16 cellular contexts compared by ENCODE assay signal in genomic region chr1:110237406-110238152, GRCh38. TPM values are rescaled to one million over a fixed set of nuclear protein-coding genes. Genes with fewer than 3 reads are reported as not detected.
A peak's percentile ranks its signal among the peaks of the same experiment; 100 is the strongest.
DNase-seq lines count a peak whose midpoint lies in the region; ATAC-seq and TF ChIP-seq lines count a peak whose summit lies in the region.
"Had no signal": no experiment of that assay in that cellular context is flagged by ENCODE, and none has a peak within 500 bp of the region (broad histone marks: within the 10 kb centered on the region; RNA-seq: fewer than 3 reads in every experiment).

No MANE protein-coding gene starts in this region.

- H3K27me3 ChIP-seq in PC-3 (ENCODE audit: low read length) (no peaks in the 10 kb centered on the region), neuronal stem cell (ENCODE audit: control insufficient read depth in 3 of 3, insufficient read depth in 3 of 3, low read depth in 1 of 3, low read length in 3 of 3) (peaks cover 0 to 7% (median 0%) of the 10 kb centered on the region in 3 experiments), hepatocyte (no peaks in the 10 kb centered on the region)
- H3K27me3 ChIP-seq: heart left ventricle, Peyer's patch, testis had no signal

- H3K9me3 Mint-ChIP-seq in chondrocyte (ENCODE audit: low read depth), result no peaks in the 10 kb centered on the region
- H3K9me3 Mint-ChIP-seq: GM23338, IgD-negative memory B cell had no signal

- H3K4me3 ChIP-seq in PC-3 (ENCODE audit: low read length) (no peak overlapping the region), neuronal stem cell (ENCODE audit: low read length in 2 of 2) (no peak overlapping the region), hepatocyte (no peak overlapping the region)
- H3K4me3 ChIP-seq: GM23338, heart left ventricle, Peyer's patch, testis had no signal

- H3K14ac ChIP-seq in neuronal stem cell (ENCODE audit: low read length), result peak overlapping the region; percentile 51

- H3F3A ChIP-seq in PC-3 (ENCODE audit: low read length, unreplicated experiment), result peaks cover 4% of the 10 kb centered on the region

- H2BK120ac ChIP-seq in neuronal stem cell (ENCODE audit: low read depth, low read length), result no peak overlapping the region

- H3K36me3 Mint-ChIP-seq in chondrocyte (ENCODE audit: low read depth), result peaks cover 3% of the 10 kb centered on the region

- TF ChIP-seq CTCF in PC-3 (conservative IDR thresholded peaks at IDR 0.05; ENCODE audit: low read depth, low read length) (no peak), chondrocyte (IDR thresholded peaks at IDR 0.05) (no peak), hepatocyte (IDR thresholded peaks at IDR 0.05; ENCODE audit: poor library complexity) (no peak)

- DNase-seq in GDM1 (lab: John Stamatoyannopoulos, UW) (peak; percentile 55), PC-3 (no peak), neuronal stem cell (ENCODE audit: low spot score) (no peak), chondrocyte (ENCODE audit: low spot score) (no peak), NCI-H446 (lab: John Stamatoyannopoulos, UW) (no peak), hepatocyte (ENCODE audit: low spot score) (no peak)
- DNase-seq: NCI-H146, NCI-H524 treated with DMSO at 0.1 percent for 48 hours, SW 1271, testis had no signal

- H3K4me1 Mint-ChIP-seq in chondrocyte (ENCODE audit: low read depth), result peaks cover 8% of the 10 kb centered on the region

- POLR2A ChIA-PET in PC-3 (lab: Charles Lee; ENCODE audit: unreplicated experiment), result no interaction called here

- peak; percentile 47 for ATAC-seq in GM21447 (IDR thresholded peaks at IDR 0.05; ENCODE audit: unreplicated experiment)
- no peak for ATAC-seq in PC-3
- ATAC-seq: GM23338, heart left ventricle had no signal

- no peak overlapping the region for H3K4me2 ChIP-seq in PC-3 (ENCODE audit: low read length)
- no peak overlapping the region for H3K4me2 ChIP-seq in neuronal stem cell (ENCODE audit: insufficient read depth, low read length, poor library complexity, severe bottlenecking)
- no peak overlapping the region for H3K4me2 ChIP-seq in hepatocyte
- H3K4me2 ChIP-seq: GM23338 had no signal

- no TSS peak for BruUV-seq in PC-3 (replicated peaks; lab: Mats Ljungman, UMichigan)

- no peak overlapping the region for H2BK15ac ChIP-seq in neuronal stem cell (ENCODE audit: low read length)

- H3K79me2 ChIP-seq in PC-3 (ENCODE audit: low read length) (no peaks in the 10 kb centered on the region), hepatocyte (no peaks in the 10 kb centered on the region)
- H3K79me2 ChIP-seq: parathyroid adenoma had no signal

- no peak overlapping the region for H4K8ac ChIP-seq in neuronal stem cell (ENCODE audit: low read depth, low read length)

- H2BK12ac ChIP-seq in neuronal stem cell (ENCODE audit: low read length), result no peak overlapping the region

- H2BK5ac ChIP-seq in neuronal stem cell (ENCODE audit: low read length), result no peak overlapping the region

- peaks cover 7% of the 10 kb centered on the region for H3K27me3 Mint-ChIP-seq in chondrocyte (ENCODE audit: low read depth)
- H3K27me3 Mint-ChIP-seq: IgD-negative memory B cell had no signal

- H3K9me3 ChIP-seq in PC-3 (ENCODE audit: low read length) (no peaks in the 10 kb centered on the region), neuronal stem cell (replicated peaks in 1 of 2; ENCODE audit: control insufficient read depth in 2 of 2, insufficient read depth in 1 of 2, low read depth in 1 of 2, low read length in 2 of 2) (peaks cover 4% of the 10 kb centered on the region in 2 donors), hepatocyte (ENCODE audit: low read depth) (no peaks in the 10 kb centered on the region)
- H3K9me3 ChIP-seq: Peyer's patch, testis had no signal

- H4K20me1 ChIP-seq in PC-3 (ENCODE audit: low read length) (no peaks in the 10 kb centered on the region), hepatocyte (ENCODE audit: insufficient read depth, poor library complexity, severe bottlenecking) (no peaks in the 10 kb centered on the region)

- H3K27ac ChIP-seq in PC-3 (ENCODE audit: low read length), result peak overlapping the region; percentile 92
- no peak overlapping the region for H3K27ac ChIP-seq in neuronal stem cell (replicated peaks; ENCODE audit: low read length)
- H3K27ac ChIP-seq in hepatocyte, result no peak overlapping the region
- H3K27ac ChIP-seq: heart left ventricle, parathyroid adenoma, Peyer's patch, testis had no signal

- H3K36me3 ChIP-seq in PC-3 (ENCODE audit: low read depth, low read length), result no peaks in the 10 kb centered on the region
- no peaks in the 10 kb centered on the region for H3K36me3 ChIP-seq in neuronal stem cell (replicated peaks in 1 of 2; ENCODE audit: control insufficient read depth in 2 of 2, insufficient read depth in 2 of 2, low read length in 2 of 2)
- H3K36me3 ChIP-seq in hepatocyte (replicated peaks; ENCODE audit: insufficient read depth, low read depth), result no peaks in the 10 kb centered on the region

- H3K27ac Mint-ChIP-seq in chondrocyte (ENCODE audit: unreplicated experiment), result no peak overlapping the region
- H3K27ac Mint-ChIP-seq: GM23338 had no signal

- H2AFZ ChIP-seq in PC-3 (ENCODE audit: low read length), result no peak overlapping the region
- no peak overlapping the region for H2AFZ ChIP-seq in neuronal stem cell (ENCODE audit: low read length)
- H2AFZ ChIP-seq in hepatocyte, result no peak overlapping the region
- H2AFZ ChIP-seq: GM23338, parathyroid adenoma had no signal

- H3K4me3 Mint-ChIP-seq in chondrocyte (ENCODE audit: unreplicated experiment), result no peak overlapping the region
- H3K4me3 Mint-ChIP-seq: GM23338, IgD-negative memory B cell had no signal

- WGBS in neuronal stem cell (ENCODE audit: extremely low coverage in 2 of 2, insufficient read length in 2 of 2, insufficient replicate concordance in 1 of 2), 2 donors, result no CpG with 5 or more reads among the region's 13 CpGs
- 80% methylated on average over 13 of the region's 13 CpGs for WGBS in hepatocyte (ENCODE audit: low lambda C conversion rate, missing lambda C conversion rate)

- CTCF ChIA-PET in PC-3 (lab: Charles Lee), result no interaction called here

- intact Hi-C loops in PC-3 (cut with micrococcal nuclease), result no loop called here

- no peak overlapping the region for H3K4ac ChIP-seq in neuronal stem cell (ENCODE audit: low read length)

- H3K18ac ChIP-seq in neuronal stem cell (ENCODE audit: low read length), result no peak overlapping the region

- no peak overlapping the region for H3K23ac ChIP-seq in neuronal stem cell (ENCODE audit: low read depth, low read length, poor library complexity)

- H3K9me2 ChIP-seq in PC-3 (replicated peaks; ENCODE audit: low read length) (no peaks in the 10 kb centered on the region), hepatocyte (replicated peaks; ENCODE audit: insufficient read depth) (no peaks in the 10 kb centered on the region)

- H3K79me1 ChIP-seq in neuronal stem cell (ENCODE audit: low read depth, low read length), result no peaks in the 10 kb centered on the region

- H4K91ac ChIP-seq in neuronal stem cell (ENCODE audit: low read depth, low read length, poor library complexity), result no peak overlapping the region

- H3K9ac ChIP-seq in PC-3 (ENCODE audit: low read length), result no peak overlapping the region
- no peak overlapping the region for H3K9ac ChIP-seq in neuronal stem cell (ENCODE audit: low read depth, low read length, poor library complexity)
- H3K9ac ChIP-seq: parathyroid adenoma had no signal

- H2AK5ac ChIP-seq in neuronal stem cell (ENCODE audit: low read depth, low read length), result no peak overlapping the region

- peaks cover 39% of the 10 kb centered on the region for H3K4me1 ChIP-seq in PC-3 (ENCODE audit: insufficient read depth, low read length)
- H3K4me1 ChIP-seq in neuronal stem cell (ENCODE audit: control insufficient read depth in 2 of 2, insufficient read depth in 1 of 2, low read depth in 1 of 2, low read length in 2 of 2), result peaks cover 3 to 14% of the 10 kb centered on the region in 2 donors
- peaks cover 12% of the 10 kb centered on the region for H3K4me1 ChIP-seq in hepatocyte (ENCODE audit: insufficient read depth)
- H3K4me1 ChIP-seq: parathyroid adenoma had no signal

RNA-seq across cellular contexts. Expression of gene KCNC4, which starts 27.5 kb away (rescaled TPM):
- total RNA-seq in PC-3 (2014; rRNA removed), result 1.6 and 3.6 TPM in 2 replicates
- polyA plus RNA-seq in neuronal stem cell (2013, experiment 1 of 2), result 3.3 TPM
- polyA plus RNA-seq in neuronal stem cell (2013, experiment 2 of 2), result 3.2 TPM
- 2.7 to 5.2 TPM (median 3.2 TPM) in 3 replicates for total RNA-seq in chondrocyte
- total RNA-seq in hepatocyte, result 1.3 and 2.1 TPM in 2 replicates
- 4.6 and 4.8 TPM in 2 replicates for polyA plus RNA-seq in hepatocyte
